In the genomic region with DNA sequence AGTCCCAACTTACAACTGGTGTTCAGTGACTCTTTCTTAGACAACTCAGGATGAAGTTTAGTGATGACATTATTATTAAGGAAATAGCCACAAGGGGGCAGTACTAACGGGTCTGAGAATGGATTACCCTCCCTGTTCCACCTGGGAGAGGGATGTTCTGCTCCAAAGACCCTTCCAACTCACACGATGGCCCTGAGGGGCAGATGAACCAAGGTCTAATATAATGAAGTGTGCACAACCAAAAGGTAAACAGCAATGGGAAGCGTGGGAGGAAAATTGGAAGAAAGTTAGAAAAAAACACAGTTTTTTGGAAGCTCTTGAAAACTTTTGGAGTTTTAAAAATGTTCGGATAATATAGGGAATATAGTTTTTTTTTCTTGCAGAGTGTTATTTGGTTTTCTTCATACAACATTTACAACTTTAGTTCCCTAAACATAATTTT, we compare ENCODE assay signal across 8 cellular contexts. TPM values are rescaled to one million over a fixed set of nuclear protein-coding genes. Genes with fewer than 3 reads are reported as not detected.
DNase-seq lines count a peak whose midpoint lies in the region; ATAC-seq and TF ChIP-seq lines count a peak whose summit lies in the region.

No MANE protein-coding gene starts in this region.

- no peak for TF ChIP-seq EP300 in esophagus muscularis mucosa (IDR thresholded peaks at IDR 0.05)

- CTCF ChIA-PET in activated naive CD4-positive, alpha-beta T cell treated with anti-CD3 and anti-CD28 coated beads for 36 hours (lab: Charles Lee), result interaction anchor here (0.6 to 4.3 kb wide), 19 partner anchors 10 to 1951 kb away, joined by 3 to 54 read pairs (median 4); no protein-coding TSS in a partner anchor

- H3K4me1 Mint-ChIP-seq in activated naive CD4-positive, alpha-beta T cell treated with anti-CD3 and anti-CD28 coated beads for 36 hours (ENCODE audit: low read depth), result no peaks in the 10 kb centered on the region

- H3K27me3 ChIP-seq in esophagus muscularis mucosa (no peaks in the 10 kb centered on the region), neutrophil (peaks cover 16% of the 10 kb centered on the region)

- H3K27me3 Mint-ChIP-seq in activated naive CD4-positive, alpha-beta T cell treated with anti-CD3 and anti-CD28 coated beads for 36 hours (ENCODE audit: low read depth), result peaks cover 4% of the 10 kb centered on the region

- H3K9me3 ChIP-seq in esophagus muscularis mucosa (no peaks in the 10 kb centered on the region), neutrophil (no peaks in the 10 kb centered on the region)

- H3K27ac ChIP-seq in esophagus muscularis mucosa (replicated peaks in 1 of 4) (no peak overlapping the region), neutrophil (no peak overlapping the region)

- DNase-seq in activated naive CD4-positive, alpha-beta T cell treated with anti-CD3 and anti-CD28 coated beads for 36 hours, result peak; percentile 31
- DNase-seq in activated naive CD4-positive, alpha-beta T cell (lab: John Stamatoyannopoulos, UW), result no peak
- DNase-seq in LHCN-M2 (ENCODE audit: low read depth) (peak; percentile 28), SKM-1 (lab: John Stamatoyannopoulos, UW; ENCODE audit: unreplicated experiment) (peak; percentile 1), esophagus muscularis mucosa (ENCODE audit: extremely low spot score) (no peak)

- no peaks in the 10 kb centered on the region for H3K36me3 ChIP-seq in esophagus muscularis mucosa
- H3K36me3 ChIP-seq in neutrophil, result no peaks in the 10 kb centered on the region

- no peak for TF ChIP-seq POLR2A in esophagus muscularis mucosa (IDR thresholded peaks at IDR 0.05; ENCODE audit: low read depth)

- H3K4me3 Mint-ChIP-seq in activated naive CD4-positive, alpha-beta T cell treated with anti-CD3 and anti-CD28 coated beads for 36 hours, result no peak overlapping the region

- no peaks in the 10 kb centered on the region for H3K9me3 Mint-ChIP-seq in activated naive CD4-positive, alpha-beta T cell treated with anti-CD3 and anti-CD28 coated beads for 36 hours

- H3K4me3 ChIP-seq in esophagus muscularis mucosa, result no peak overlapping the region
- H3K4me3 ChIP-seq in neutrophil (ENCODE audit: low read depth in 1 of 2, low read length in 1 of 2), result no peak overlapping the region

- intact Hi-C loops in activated naive CD4-positive, alpha-beta T cell treated with anti-CD3 and anti-CD28 coated beads for 36 hours (cut with micrococcal nuclease), result loop anchor here (1.0 kb wide), 2 partner anchors 106 to 337 kb away; no protein-coding TSS in a partner anchor
- intact Hi-C loops in esophagus muscularis mucosa (cut with DNase I), result no loop called here

- ATAC-seq in GM21528 (IDR thresholded peaks at IDR 0.05; ENCODE audit: low FRiP score, unreplicated experiment) (no peak), GM18861 (IDR thresholded peaks at IDR 0.05; ENCODE audit: unreplicated experiment) (no peak)

- peak; percentile 34 to 50 (median 36) for TF ChIP-seq CTCF in esophagus muscularis mucosa (IDR thresholded peaks at IDR 0.05)
- TF ChIP-seq CTCF in neutrophil (IDR thresholded peaks at IDR 0.05), result peak; percentile 59

- 42% methylated on average over 4 of the region's 4 CpGs for WGBS in esophagus muscularis mucosa

- no peak overlapping the region for H3K27ac Mint-ChIP-seq in activated naive CD4-positive, alpha-beta T cell treated with anti-CD3 and anti-CD28 coated beads for 36 hours

- no peaks in the 10 kb centered on the region for H3K36me3 Mint-ChIP-seq in activated naive CD4-positive, alpha-beta T cell treated with anti-CD3 and anti-CD28 coated beads for 36 hours (ENCODE audit: low read depth)

- H3K4me1 ChIP-seq in esophagus muscularis mucosa (peaks cover 0 to 22% (median 16%) of the 10 kb centered on the region in 4 donors), neutrophil (ENCODE audit: control insufficient read depth in 1 of 2, insufficient read depth in 1 of 2, low read depth in 1 of 2, low read length in 1 of 2) (no peaks in the 10 kb centered on the region)

RNA-seq across cellular contexts. Expression of a gene that starts 24.0 kb away (rescaled TPM):
- not detected for total RNA-seq in activated naive CD4-positive, alpha-beta T cell treated with anti-CD3 and anti-CD28 coated beads for 36 hours
- total RNA-seq in LHCN-M2 (2014; rRNA removed) (not detected in 2 replicates), esophagus muscularis mucosa (not detected)
- polyA plus RNA-seq in LHCN-M2 (2012), result not detected

RNA-seq across cellular contexts. Expression of a gene that starts 42.1 kb away (rescaled TPM):
- not detected for total RNA-seq in activated naive CD4-positive, alpha-beta T cell treated with anti-CD3 and anti-CD28 coated beads for 36 hours
- 0.06 TPM in 1 of 2 replicates, not detected in the other for total RNA-seq in LHCN-M2 (2014; rRNA removed)
- not detected for polyA plus RNA-seq in LHCN-M2 (2012)
- total RNA-seq in esophagus muscularis mucosa, result not detected

Comparison
In these comparisons a context has a peak if more than half of its experiments do, and no peak if none do; other contexts are left out.
1. DNase-seq: peak in activated naive CD4-positive, alpha-beta T cell treated with anti-CD3 and anti-CD28 coated beads for 36 hours (single experiment), LHCN-M2 (single experiment) and SKM-1 (single experiment); none in activated naive CD4-positive, alpha-beta T cell (0 of 4) and esophagus muscularis mucosa (single experiment).